Comparison of ENCODE assay signal across 9 cellular contexts in genomic region chr11:96219981-96220623, GRCh38.
DNase-seq lines count a peak whose midpoint lies in the region; ATAC-seq and TF ChIP-seq lines count a peak whose summit lies in the region.
"Had no signal": no experiment of that assay in that cellular context is flagged by ENCODE, and none has a peak within 500 bp of the region (broad histone marks: within the 10 kb centered on the region; RNA-seq: fewer than 3 reads in every experiment).

No MANE protein-coding gene starts in this region.

- in situ Hi-C loops in GM13977 (cut with MboI; ENCODE audit: low pct_unique_long_range_greater_than_20kb, low sequenced_read_pairs, unreplicated experiment) = no loop called here

- H3K4me1 Mint-ChIP-seq in T-cell = peaks cover 86 to 93% (median 88%) of the 10 kb centered on the region in 3 donors
- H3K4me1 Mint-ChIP-seq in stimulated activated naive B cell treated with anti-CD40 and anti-IgM and Interleukin-4, amounts not matched to agents 10 μg/mL and 1 μg/mL and 100 μg/mL, for 72 hours = peaks cover 47 to 75% of the 10 kb centered on the region in 2 donors

- ATAC-seq in T-cell (replicated peaks in 1 of 4) (peak in 3 of 4 experiments; percentile 24 to 47 (median 36)), Right ventricle myocardium superior (ENCODE audit: poor library complexity) (peak; percentile 48), foreskin keratinocyte (no peak), GM21390 (IDR thresholded peaks at IDR 0.05; ENCODE audit: unreplicated experiment) (no peak)
- ATAC-seq in stimulated activated naive B cell treated with anti-CD40 and anti-IgM and Interleukin-4, amounts not matched to agents 10 μg/mL and 1 μg/mL and 100 μg/mL, for 72 hours (replicated peaks) = no peak

- H3K4me3 Mint-ChIP-seq in T-cell = peak overlapping the region; percentile 22 to 57 (median 49)
- H3K4me3 Mint-ChIP-seq in stimulated activated naive B cell treated with anti-CD40 and anti-IgM and Interleukin-4, amounts not matched to agents 10 μg/mL and 1 μg/mL and 100 μg/mL, for 72 hours = peak overlapping the region in 1 of 2 donors; percentile 4

- peaks cover 19% of the 10 kb centered on the region for H3K36me3 Mint-ChIP-seq in T-cell
- peaks cover 0 to 7% of the 10 kb centered on the region in 2 donors for H3K36me3 Mint-ChIP-seq in stimulated activated naive B cell treated with anti-CD40 and anti-IgM and Interleukin-4, amounts not matched to agents 10 μg/mL and 1 μg/mL and 100 μg/mL, for 72 hours

- no peak overlapping the region for H3K27ac ChIP-seq in foreskin keratinocyte

- H3K27me3 Mint-ChIP-seq in T-cell = no peaks in the 10 kb centered on the region
- H3K27me3 Mint-ChIP-seq in stimulated activated naive B cell treated with anti-CD40 and anti-IgM and Interleukin-4, amounts not matched to agents 10 μg/mL and 1 μg/mL and 100 μg/mL, for 72 hours = no peaks in the 10 kb centered on the region

- H3K27me3 ChIP-seq in foreskin keratinocyte = no peaks in the 10 kb centered on the region

- H3K9me3 Mint-ChIP-seq in T-cell = no peaks in the 10 kb centered on the region
- no peaks in the 10 kb centered on the region for H3K9me3 Mint-ChIP-seq in stimulated activated naive B cell treated with anti-CD40 and anti-IgM and Interleukin-4, amounts not matched to agents 10 μg/mL and 1 μg/mL and 100 μg/mL, for 72 hours

- no peaks in the 10 kb centered on the region for H3K4me1 ChIP-seq in foreskin keratinocyte

- TF ChIP-seq CTCF in GM13977 (IDR thresholded peaks at IDR 0.05; ENCODE audit: extremely low read depth, insufficient read depth, missing control alignments) = no peak
- TF ChIP-seq CTCF in foreskin keratinocyte (conservative IDR thresholded peaks at IDR 0.05) = no peak

- intact Hi-C loops in Right ventricle myocardium superior (cut with DNase I) = no loop called here

- POLR2A ChIA-PET in T-cell (lab: Charles Lee) = interaction anchor here in 1 of 2 donors (0.5 kb wide), 1 partner anchor 122 kb away, joined by 3 read pairs; no protein-coding TSS in a partner anchor

- DNase-seq in NCI-H82 (lab: John Stamatoyannopoulos, UW) = peak; percentile 36
- DNase-seq in NCI-H82 treated with DMSO at 0.1 percent for 48 hours (lab: John Stamatoyannopoulos, UW; ENCODE audit: unreplicated experiment) = no peak
- no peak for DNase-seq in T-cell
- peak; percentile 41 for DNase-seq in Right ventricle myocardium superior
- no peak for DNase-seq in stimulated activated naive B cell treated with anti-CD40 and anti-IgM and Interleukin-4, amounts not matched to agents 10 μg/mL and 1 μg/mL and 100 μg/mL, for 72 hours
- no peak for DNase-seq in GM13977 (ENCODE audit: low spot score)
- DNase-seq in foreskin keratinocyte = no peak
- DNase-seq: PC-9 had no signal

- CTCF ChIA-PET in T-cell (lab: Charles Lee) = interaction anchor here in 1 of 2 donors (0.9 kb wide), 1 partner anchor 47 kb away, joined by 3 read pairs; no protein-coding TSS in a partner anchor

- peak overlapping the region; percentile 89 to 99 for H3K27ac Mint-ChIP-seq in T-cell
- peak overlapping the region; percentile 86 for H3K27ac Mint-ChIP-seq in stimulated activated naive B cell treated with anti-CD40 and anti-IgM and Interleukin-4, amounts not matched to agents 10 μg/mL and 1 μg/mL and 100 μg/mL, for 72 hours

Comparison
In these comparisons a context has a peak if more than half of its experiments do, and no peak if none do; other contexts are left out.
1. DNase-seq: peak in NCI-H82 (single experiment) and Right ventricle myocardium superior (single experiment); none in NCI-H82 treated with DMSO at 0.1 percent for 48 hours (single experiment), T-cell (0 of 34), stimulated activated naive B cell treated with anti-CD40 and anti-IgM and Interleukin-4, amounts not matched to agents 10 μg/mL and 1 μg/mL and 100 μg/mL, for 72 hours (single experiment), GM13977 (single experiment) and foreskin keratinocyte (0 of 2).
2. ATAC-seq: peak in T-cell (3 of 4) and Right ventricle myocardium superior (single experiment); none in stimulated activated naive B cell treated with anti-CD40 and anti-IgM and Interleukin-4, amounts not matched to agents 10 μg/mL and 1 μg/mL and 100 μg/mL, for 72 hours (0 of 2), foreskin keratinocyte (single experiment) and GM21390 (single experiment).